8 cellular contexts compared by ENCODE assay signal in the genomic region with DNA sequence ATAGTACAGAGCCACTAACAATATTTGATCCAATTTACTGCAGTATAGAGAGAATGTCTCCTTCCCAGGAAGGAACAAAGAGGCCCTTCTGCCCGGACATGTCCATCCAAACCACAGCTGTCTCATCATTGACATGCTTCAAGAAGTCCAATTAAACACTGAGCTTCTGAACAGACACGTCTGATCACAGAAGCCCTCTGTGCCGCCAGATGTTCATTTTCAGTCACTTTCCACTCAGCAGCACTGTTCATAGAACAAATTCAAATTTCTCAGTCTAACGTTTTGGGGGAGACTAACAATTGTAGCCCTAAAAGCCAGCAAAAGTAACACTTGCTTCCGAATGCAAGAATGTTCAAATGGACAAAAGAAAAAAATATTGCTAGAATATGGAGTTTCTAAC. TPM values are rescaled to one million over a fixed set of nuclear protein-coding genes. Genes with fewer than 3 reads are reported as not detected.
A peak's percentile ranks its signal among the peaks of the same experiment; 100 is the strongest.
DNase-seq lines count a peak whose midpoint lies in the region; ATAC-seq, FAIRE-seq and TF ChIP-seq lines count a peak whose summit lies in the region.

No MANE protein-coding gene starts in this region.

- H2BK12ac ChIP-seq in H1 (ENCODE audit: low read depth, low read length) = no peak overlapping the region

- H3K18ac ChIP-seq in H1 (ENCODE audit: extremely low read depth, low read length) = no peak overlapping the region

- POLR2A ChIA-PET in H1 (lab: Charles Lee; ENCODE audit: partially characterized antibody) = interaction anchor here (1.5 to 2.2 kb wide), 3 partner anchors 9 to 14 kb away, joined by 4 to 12 read pairs (median 6); no protein-coding TSS in a partner anchor

- H4K5ac ChIP-seq in H1 (ENCODE audit: insufficient read length, low read depth, low read length) = no peak overlapping the region

- H4K91ac ChIP-seq in H1 (replicated peaks; ENCODE audit: insufficient read length, low read length) = no peak overlapping the region

- no peak overlapping the region for H3K9ac ChIP-seq in H1 (replicated peaks in 1 of 4; ENCODE audit: extremely low read depth in 1 of 4, low read depth in 3 of 4, low read length in 3 of 4)

- H2AFZ ChIP-seq in H1 (ENCODE audit: low read length) = no peak overlapping the region

- H3K14ac ChIP-seq in H1 (ENCODE audit: insufficient read length) = no peak overlapping the region

- H3K23ac ChIP-seq in H1 (ENCODE audit: insufficient read length) = no peak overlapping the region

- H3K56ac ChIP-seq in H1 (replicated peaks; ENCODE audit: insufficient read length, low read depth, low read length) = no peak overlapping the region

- H3K4me1 ChIP-seq in H1 (replicated peaks in 1 of 4; ENCODE audit: control insufficient read depth in 3 of 4, insufficient read depth in 4 of 4, low read length in 3 of 4) (no peaks in the 10 kb centered on the region), neutrophil (ENCODE audit: control insufficient read depth in 1 of 2, insufficient read depth in 1 of 2, low read depth in 1 of 2, low read length in 1 of 2) (peaks cover 0 to 16% of the 10 kb centered on the region in 2 experiments)

- H3K36me3 ChIP-seq in H1 (ENCODE audit: control insufficient read depth in 2 of 4, insufficient read depth in 4 of 4, low read length in 3 of 4) (peaks cover 0 to 12% (median 0%) of the 10 kb centered on the region in 4 experiments; a peak in 3 of 8 replicates), neutrophil (peaks cover 30% of the 10 kb centered on the region)

- peaks cover 0 to 34% of the 10 kb centered on the region in 2 experiments; a peak in 2 of 4 replicates for H3K79me2 ChIP-seq in H1 (ENCODE audit: control insufficient read depth in 1 of 2, insufficient read depth in 2 of 2, low read length in 2 of 2)

- H2AK5ac ChIP-seq in H1 (ENCODE audit: low read depth, low read length) = no peak overlapping the region

- TF ChIP-seq CTCF in H1 (IDR thresholded peaks at IDR 0.05; ENCODE audit: control extremely low read depth in 1 of 3, insufficient read depth in 1 of 3, low read depth in 1 of 3, low read length in 3 of 3) (no peak), neutrophil (IDR thresholded peaks at IDR 0.05) (no peak)

- H2BK15ac ChIP-seq in H1 (ENCODE audit: low read length) = no peak overlapping the region

- H3K4me3 ChIP-seq in H1 (ENCODE audit: extremely low read depth in 1 of 4, insufficient read depth in 2 of 4, low read depth in 3 of 4, low read length in 4 of 4) (no peak overlapping the region), neutrophil (ENCODE audit: low read depth in 1 of 2, low read length in 1 of 2) (no peak overlapping the region)

- H3K9me3 ChIP-seq in H1 (ENCODE audit: insufficient read depth in 2 of 2, low read depth in 1 of 2, low read length in 1 of 2) = no peaks in the 10 kb centered on the region
- H3K9me3 ChIP-seq in neutrophil = no peaks in the 10 kb centered on the region

- H4K8ac ChIP-seq in H1 (ENCODE audit: extremely low read depth, insufficient read depth, low read length) = no peak overlapping the region

- TF ChIP-seq EP300 in H1 (IDR thresholded peaks at IDR 0.05; ENCODE audit: borderline replicate concordance in 1 of 2, low read depth in 2 of 2, low read length in 2 of 2) = no peak

- no peak for DNase-seq in GM12891 (ENCODE audit: insufficient read length, low spot score)
- peak; percentile 91 for DNase-seq in NCI-H82 (lab: John Stamatoyannopoulos, UW)
- DNase-seq in H1 (ENCODE audit: low read depth in 1 of 2, low spot score in 2 of 2) = no peak
- no peak for DNase-seq in 8988T

- no peak overlapping the region for H3K4ac ChIP-seq in H1 (replicated peaks; ENCODE audit: insufficient read length, low read depth, low read length)

- no peak overlapping the region for H2BK120ac ChIP-seq in H1 (replicated peaks; ENCODE audit: low read depth, low read length)

- H3K23me2 ChIP-seq in H1 (ENCODE audit: low read depth, low read length) = no peaks in the 10 kb centered on the region

- no peak overlapping the region for H2BK20ac ChIP-seq in H1 (ENCODE audit: low read length)

- CTCF ChIA-PET in H1 (lab: Charles Lee; ENCODE audit: partially characterized antibody) = interaction anchor here (1.3 to 3.2 kb wide), 2 partner anchors 10 to 16 kb away, joined by 4 to 14 read pairs; a partner anchor contains a TSS

- H3K27ac ChIP-seq in H1 (ENCODE audit: low read depth, low read length) (peak overlapping the region; percentile 34; the same call in 1 of the 2 replicates), neutrophil (peak overlapping the region; percentile 78)

- FAIRE-seq in GM12891 (lab: Jason Lieb, UNC) = peak; percentile 56
- FAIRE-seq in H1 (lab: Jason Lieb, UNC) = no peak

- no peak for TF ChIP-seq RAD21 in H1 (IDR thresholded peaks at IDR 0.05 in 1 of 2, conservative IDR thresholded peaks at IDR 0.05 in 1 of 2; ENCODE audit: low read depth in 2 of 2, low read length in 2 of 2)

- WGBS in H1 (ENCODE audit: extremely low coverage in 1 of 2, insufficient coverage in 1 of 2, insufficient read length in 1 of 2, insufficient replicate concordance in 2 of 2, low coverage in 1 of 2, low lambda C conversion rate in 2 of 2, missing lambda C conversion rate in 1 of 2), 2 experiments = 87% methylated on average over 5 of the region's 5 CpGs; no CpG with 5 or more reads in 1 of the 2 experiments

- H3K4me2 ChIP-seq in H1 (ENCODE audit: insufficient read depth in 1 of 2, low read depth in 2 of 2, low read length in 2 of 2) = no peak overlapping the region

- peaks cover 0 to 2% of the 10 kb centered on the region in 2 experiments for H4K20me1 ChIP-seq in H1 (replicated peaks in 1 of 2; ENCODE audit: control insufficient read depth in 1 of 2, insufficient read depth in 2 of 2, low read length in 2 of 2)

- ATAC-seq in GM18909 (IDR thresholded peaks at IDR 0.05; ENCODE audit: poor library complexity, unreplicated experiment) = no peak
- ATAC-seq in GM21360 (IDR thresholded peaks at IDR 0.05; ENCODE audit: unreplicated experiment) = no peak
- ATAC-seq in HG02763 (IDR thresholded peaks at IDR 0.05; ENCODE audit: unreplicated experiment) = no peak

- H3K27me3 ChIP-seq in H1 (replicated peaks in 1 of 4; ENCODE audit: control insufficient read depth in 3 of 4, extremely low read depth in 1 of 4, insufficient read depth in 3 of 4, low read length in 3 of 4) = no peaks in the 10 kb centered on the region
- H3K27me3 ChIP-seq in neutrophil = no peaks in the 10 kb centered on the region

- TF ChIP-seq POLR2A in GM12891 (IDR thresholded peaks at IDR 0.05; ENCODE audit: low read depth, low read length) (peak; percentile 60; the same call in 1 of the 2 replicates), H1 (IDR thresholded peaks at IDR 0.05; ENCODE audit: control extremely low read depth in 1 of 2, low read depth in 2 of 2, low read length in 2 of 2) (no peak)

- H2BK5ac ChIP-seq in H1 (ENCODE audit: low read depth, low read length) = no peak overlapping the region

- peaks cover 5% of the 10 kb centered on the region; the same call in 1 of the 2 replicates for H3K79me1 ChIP-seq in H1 (ENCODE audit: low read depth, low read length)

TF ChIP-seq in GM12891, 5 proteins besides CTCF, POLR2A, EP300 and RAD21:
- no peak for TF ChIP-seq POU2F2 (IDR thresholded peaks at IDR 0.05; ENCODE audit: low read depth, low read length)
- peak; percentile 48; the same call in 1 of the 2 replicates for TF ChIP-seq TAF1 (IDR thresholded peaks at IDR 0.05; ENCODE audit: low read depth, low read length)
- peak; percentile 49; the same call in 1 of the 2 replicates for TF ChIP-seq POLR2AphosphoS5 (IDR thresholded peaks at IDR 0.05; ENCODE audit: low read depth, low read length)

TF ChIP-seq in H1, 55 proteins besides CTCF, POLR2A, EP300 and RAD21:
- TF ChIP-seq POU5F1 (IDR thresholded peaks at IDR 0.05; ENCODE audit: low read depth, low read length) (no peak), GABPA (IDR thresholded peaks at IDR 0.05; ENCODE audit: borderline replicate concordance, insufficient read depth, low read length) (no peak), FOSL1 (IDR thresholded peaks at IDR 0.05; ENCODE audit: insufficient read depth, low read depth, low read length) (no peak), TCF12 (IDR thresholded peaks at IDR 0.05; ENCODE audit: low read depth, low read length) (no peak), EGR1 (IDR thresholded peaks at IDR 0.05; ENCODE audit: borderline replicate concordance, low read depth, low read length) (no peak), TAF7 (optimal IDR thresholded peaks at IDR 0.05; ENCODE audit: borderline replicate concordance, low read depth, low read length) (no peak), POLR2AphosphoS5 (IDR thresholded peaks at IDR 0.05; ENCODE audit: low read depth, low read length) (no peak), SUZ12 (IDR thresholded peaks at IDR 0.05; ENCODE audit: low read length) (no peak), ZNF274 (IDR thresholded peaks at IDR 0.05; ENCODE audit: borderline replicate concordance, extremely low read depth, low read length) (no peak)

RNA-seq across cellular contexts. Expression of a gene that starts 15.3 kb away (rescaled TPM):
- polyA plus RNA-seq in GM12891 (2012; ENCODE audit: low read depth, missing spikeins) = 57.8 TPM
- 42.5 and 55.9 TPM in 2 replicates for total RNA-seq in H1 (2021; fragmentation: NEBNext Ultra II Directional; extraction: Animal tissue kit (Norgen Biotek cat#: 25700))
- 23.3 and 32.0 TPM in 2 replicates for polyA plus RNA-seq in H1 (2011; rRNA removed)
- polyA plus RNA-seq in H1 (2011; cell fraction: cytosol; rRNA removed) = 26.1 TPM
- polyA plus RNA-seq in H1 (2011; cell fraction: nucleus; rRNA removed) = 22.1 TPM
- polyA plus RNA-seq in H1 (2012, experiment 1 of 2) = 21.7 to 38.8 TPM (median 26.2 TPM) in 4 replicates
- polyA plus RNA-seq in H1 (2012, experiment 2 of 2) = 2.5 TPM
- 32.3 TPM for polyA plus RNA-seq in H1 (2013, experiment 1 of 2)
- polyA plus RNA-seq in H1 (2013, experiment 2 of 2) = 28.3 TPM
- polyA minus RNA-seq in H1 (2011; rRNA and poly(A)+ RNA removed) = 22.6 and 29.4 TPM in 2 replicates
- 16.2 TPM for polyA minus RNA-seq in H1 (2011; cell fraction: cytosol; rRNA and poly(A)+ RNA removed)
- 29.4 TPM for polyA minus RNA-seq in H1 (2011; cell fraction: nucleus; rRNA and poly(A)+ RNA removed)

RNA-seq across cellular contexts. Expression of a gene that starts 39.1 kb away (rescaled TPM):
- 31.7 TPM for polyA plus RNA-seq in GM12891 (2012; ENCODE audit: low read depth, missing spikeins)
- 12.6 and 13.8 TPM in 2 replicates for total RNA-seq in H1 (2021; fragmentation: NEBNext Ultra II Directional; extraction: Animal tissue kit (Norgen Biotek cat#: 25700))
- polyA plus RNA-seq in H1 (2011; rRNA removed) = 11.5 and 13.5 TPM in 2 replicates
- polyA plus RNA-seq in H1 (2011; cell fraction: cytosol; rRNA removed) = 13.4 TPM
- 11.1 TPM for polyA plus RNA-seq in H1 (2011; cell fraction: nucleus; rRNA removed)
- 7.2 to 9.7 TPM (median 8.2 TPM) in 4 replicates for polyA plus RNA-seq in H1 (2012, experiment 1 of 2)
- 4.9 TPM for polyA plus RNA-seq in H1 (2012, experiment 2 of 2)
- 14.2 TPM for polyA plus RNA-seq in H1 (2013, experiment 1 of 2)
- 16.1 TPM for polyA plus RNA-seq in H1 (2013, experiment 2 of 2)
- 11.1 and 11.2 TPM in 2 replicates for polyA minus RNA-seq in H1 (2011; rRNA and poly(A)+ RNA removed)
- 7.6 TPM for polyA minus RNA-seq in H1 (2011; cell fraction: cytosol; rRNA and poly(A)+ RNA removed)
- 6.5 TPM for polyA minus RNA-seq in H1 (2011; cell fraction: nucleus; rRNA and poly(A)+ RNA removed)
